In the genomic region with DNA sequence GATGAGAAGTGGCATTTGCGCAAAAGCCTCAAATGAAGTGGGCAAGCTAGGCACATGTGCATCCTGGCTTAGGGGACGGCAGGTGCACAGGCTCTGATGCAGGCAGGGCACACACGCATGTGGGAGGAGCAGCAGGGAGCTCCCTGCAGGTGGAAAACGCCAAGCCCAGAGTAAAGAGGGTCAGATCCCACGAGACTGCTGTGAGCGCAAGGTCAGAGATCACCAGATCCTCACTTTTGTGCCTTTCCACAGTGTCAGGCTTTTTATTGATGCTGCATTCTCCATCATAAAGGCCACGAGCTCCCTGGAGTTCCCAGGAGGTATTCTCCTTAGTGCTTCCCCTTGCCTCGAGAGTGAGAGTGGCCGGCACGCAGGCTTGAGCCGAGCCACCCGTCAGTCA, we compare ENCODE assay signal across 29 cellular contexts.
"Had no signal": no experiment of that assay in that cellular context is flagged by ENCODE, and none has a peak within 500 bp of the region (broad histone marks: within the 10 kb centered on the region; RNA-seq: fewer than 3 reads in every experiment).

No MANE protein-coding gene starts in this region.

- H3K27me3 ChIP-seq: pancreas, stomach, testis, thyroid gland, transverse colon, upper lobe of left lung, vagina had no signal

- ATAC-seq: mucosa of descending colon; naive thymus-derived CD4-positive, alpha-beta T cell; natural killer cell treated with Interleukin-12 subunit alpha and Interleukin-12 subunit beta and Interleukin-15 and Interleukin-18, amount 100 ng/mL, for 72 hours; pancreas; right cardiac atrium; sciatic nerve; stimulated activated naive CD8-positive, alpha-beta T cell treated with anti-CD3 and anti-CD28 coated beads, Interleukin-15, Interleukin-2, amounts not matched to agents 100 U/mL and 50 U/mL, for 24 hours had no signal

- H3K4me1 Mint-ChIP-seq: immature natural killer cell; naive thymus-derived CD4-positive, alpha-beta T cell had no signal

- H3K4me3 ChIP-seq: left ventricle myocardium inferior, lung, mucosa of descending colon, pancreas, prostate gland, skin epidermis, stomach, testis, thyroid gland, transverse colon, upper lobe of left lung, vagina had no signal

- H3K9me3 Mint-ChIP-seq: immature natural killer cell; natural killer cell treated with Interleukin-12 subunit alpha and Interleukin-12 subunit beta and Interleukin-15 and Interleukin-18, amount 100 ng/mL, for 72 hours had no signal

- H3K4me1 ChIP-seq: left ventricle myocardium inferior, pancreas, prostate gland, stomach, testis, thyroid gland, transverse colon, upper lobe of left lung, vagina had no signal

- H3K36me3 ChIP-seq: left ventricle myocardium inferior, pancreas, prostate gland, stomach, thyroid gland, transverse colon, upper lobe of left lung, vagina had no signal

- H3K27ac Mint-ChIP-seq: immature natural killer cell; naive thymus-derived CD4-positive, alpha-beta T cell; natural killer cell treated with Interleukin-12 subunit alpha and Interleukin-12 subunit beta and Interleukin-15 and Interleukin-18, amount 100 ng/mL, for 72 hours; stimulated activated naive B cell treated with anti-CD40 and anti-IgM and Interleukin-4, amounts not matched to agents 10 μg/mL and 1 μg/mL and 100 μg/mL, for 72 hours had no signal

- DNase-seq: hypothalamus; immature natural killer cell; left ventricle myocardium inferior; mesendoderm; midbrain; mucosa of descending colon; naive thymus-derived CD4-positive, alpha-beta T cell; nucleus accumbens; pancreas; posterior cingulate gyrus; retina; right cardiac atrium; stimulated activated CD4-positive, alpha-beta T cell treated with anti-CD3 and anti-CD28 coated beads, Interleukin-12 subunit alpha, Interleukin-12 subunit beta, amount 100 ng/mL, for 4 hours; stimulated activated CD4-positive, alpha-beta T cell treated with anti-CD3 and anti-CD28 coated beads, Interleukin-15, amount 100 ng/mL, for 24 hours; stimulated activated CD4-positive, alpha-beta T cell treated with anti-CD3 and anti-CD28 coated beads, Interleukin-2, amount 100 ng/mL, for 24 hours; stimulated activated CD4-positive, alpha-beta T cell treated with anti-CD3 and anti-CD28 coated beads, Interleukin-4, amount 100 ng/mL, for 1 hour; stimulated activated naive B cell treated with anti-CD40 and anti-IgM and Interleukin-4, amounts not matched to agents 10 μg/mL and 1 μg/mL and 100 μg/mL, for 72 hours; stimulated activated naive CD8-positive, alpha-beta T cell treated with anti-CD3 and anti-CD28 coated beads, Interleukin-15, Interleukin-2, amounts not matched to agents 100 U/mL and 50 U/mL, for 24 hours; stomach; testis; thyroid gland; transverse colon; upper lobe of left lung had no signal

- H3K36me3 Mint-ChIP-seq: immature natural killer cell; naive thymus-derived CD4-positive, alpha-beta T cell; natural killer cell treated with Interleukin-12 subunit alpha and Interleukin-12 subunit beta and Interleukin-15 and Interleukin-18, amount 100 ng/mL, for 72 hours; stimulated activated naive B cell treated with anti-CD40 and anti-IgM and Interleukin-4, amounts not matched to agents 10 μg/mL and 1 μg/mL and 100 μg/mL, for 72 hours had no signal

- H3K27ac ChIP-seq: left ventricle myocardium inferior, pancreas, prostate gland, skin epidermis, stomach, testis, thyroid gland, transverse colon, upper lobe of left lung, vagina had no signal

- H3K9me3 ChIP-seq: left ventricle myocardium inferior, mucosa of descending colon, pancreas, prostate gland, stomach, testis, thyroid gland, transverse colon, upper lobe of left lung, vagina had no signal

- H3K4me3 Mint-ChIP-seq: immature natural killer cell; naive thymus-derived CD4-positive, alpha-beta T cell; natural killer cell treated with Interleukin-12 subunit alpha and Interleukin-12 subunit beta and Interleukin-15 and Interleukin-18, amount 100 ng/mL, for 72 hours; stimulated activated naive B cell treated with anti-CD40 and anti-IgM and Interleukin-4, amounts not matched to agents 10 μg/mL and 1 μg/mL and 100 μg/mL, for 72 hours had no signal
